Comparison of ENCODE assay signal across 3 cellular contexts in genomic region chr5:73495772-73496346, GRCh38.
TF ChIP-seq lines count a peak whose summit lies in the region.

No MANE protein-coding gene starts in this region.

TF ChIP-seq in SK-N-SH, 30 proteins besides CTCF, POLR2A, EP300 and RAD21 (continued from another document and continues in another):
- TF ChIP-seq, protein P1, sequence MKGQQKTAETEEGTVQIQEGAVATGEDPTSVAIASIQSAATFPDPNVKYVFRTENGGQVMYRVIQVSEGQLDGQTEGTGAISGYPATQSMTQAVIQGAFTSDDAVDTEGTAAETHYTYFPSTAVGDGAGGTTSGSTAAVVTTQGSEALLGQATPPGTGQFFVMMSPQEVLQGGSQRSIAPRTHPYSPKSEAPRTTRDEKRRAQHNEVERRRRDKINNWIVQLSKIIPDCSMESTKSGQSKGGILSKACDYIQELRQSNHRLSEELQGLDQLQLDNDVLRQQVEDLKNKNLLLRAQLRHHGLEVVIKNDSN (IDR thresholded peaks at IDR 0.05; ENCODE audit: borderline replicate concordance, low read depth): no peak
- TF ChIP-seq, protein P2, sequence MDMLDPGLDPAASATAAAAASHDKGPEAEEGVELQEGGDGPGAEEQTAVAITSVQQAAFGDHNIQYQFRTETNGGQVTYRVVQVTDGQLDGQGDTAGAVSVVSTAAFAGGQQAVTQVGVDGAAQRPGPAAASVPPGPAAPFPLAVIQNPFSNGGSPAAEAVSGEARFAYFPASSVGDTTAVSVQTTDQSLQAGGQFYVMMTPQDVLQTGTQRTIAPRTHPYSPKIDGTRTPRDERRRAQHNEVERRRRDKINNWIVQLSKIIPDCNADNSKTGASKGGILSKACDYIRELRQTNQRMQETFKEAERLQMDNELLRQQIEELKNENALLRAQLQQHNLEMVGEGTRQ (IDR thresholded peaks at IDR 0.05; ENCODE audit: borderline replicate concordance, low read depth, low read length): no peak
- TF ChIP-seq YY1 (IDR thresholded peaks at IDR 0.05; ENCODE audit: low read depth) (no peak), ZBTB33 (IDR thresholded peaks at IDR 0.05; ENCODE audit: borderline replicate concordance, low read depth) (no peak), MEF2A (IDR thresholded peaks at IDR 0.05; ENCODE audit: borderline replicate concordance, low read depth) (no peak), SIN3A (IDR thresholded peaks at IDR 0.05; ENCODE audit: borderline replicate concordance, low read depth, low read length) (no peak), NRF1 (IDR thresholded peaks at IDR 0.05; ENCODE audit: low read depth, low read length) (no peak), TEAD4 (IDR thresholded peaks at IDR 0.05; ENCODE audit: borderline replicate concordance, insufficient read depth) (no peak), FOXM1 (IDR thresholded peaks at IDR 0.05; ENCODE audit: low read depth) (no peak), TAF1 (IDR thresholded peaks at IDR 0.05; ENCODE audit: borderline replicate concordance, low read depth, low read length) (no peak)
- TF ChIP-seq, protein P3, sequence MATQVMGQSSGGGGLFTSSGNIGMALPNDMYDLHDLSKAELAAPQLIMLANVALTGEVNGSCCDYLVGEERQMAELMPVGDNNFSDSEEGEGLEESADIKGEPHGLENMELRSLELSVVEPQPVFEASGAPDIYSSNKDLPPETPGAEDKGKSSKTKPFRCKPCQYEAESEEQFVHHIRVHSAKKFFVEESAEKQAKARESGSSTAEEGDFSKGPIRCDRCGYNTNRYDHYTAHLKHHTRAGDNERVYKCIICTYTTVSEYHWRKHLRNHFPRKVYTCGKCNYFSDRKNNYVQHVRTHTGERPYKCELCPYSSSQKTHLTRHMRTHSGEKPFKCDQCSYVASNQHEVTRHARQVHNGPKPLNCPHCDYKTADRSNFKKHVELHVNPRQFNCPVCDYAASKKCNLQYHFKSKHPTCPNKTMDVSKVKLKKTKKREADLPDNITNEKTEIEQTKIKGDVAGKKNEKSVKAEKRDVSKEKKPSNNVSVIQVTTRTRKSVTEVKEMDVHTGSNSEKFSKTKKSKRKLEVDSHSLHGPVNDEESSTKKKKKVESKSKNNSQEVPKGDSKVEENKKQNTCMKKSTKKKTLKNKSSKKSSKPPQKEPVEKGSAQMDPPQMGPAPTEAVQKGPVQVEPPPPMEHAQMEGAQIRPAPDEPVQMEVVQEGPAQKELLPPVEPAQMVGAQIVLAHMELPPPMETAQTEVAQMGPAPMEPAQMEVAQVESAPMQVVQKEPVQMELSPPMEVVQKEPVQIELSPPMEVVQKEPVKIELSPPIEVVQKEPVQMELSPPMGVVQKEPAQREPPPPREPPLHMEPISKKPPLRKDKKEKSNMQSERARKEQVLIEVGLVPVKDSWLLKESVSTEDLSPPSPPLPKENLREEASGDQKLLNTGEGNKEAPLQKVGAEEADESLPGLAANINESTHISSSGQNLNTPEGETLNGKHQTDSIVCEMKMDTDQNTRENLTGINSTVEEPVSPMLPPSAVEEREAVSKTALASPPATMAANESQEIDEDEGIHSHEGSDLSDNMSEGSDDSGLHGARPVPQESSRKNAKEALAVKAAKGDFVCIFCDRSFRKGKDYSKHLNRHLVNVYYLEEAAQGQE (IDR thresholded peaks at IDR 0.05; ENCODE audit: low read depth, low read length): no peak

TF ChIP-seq in SK-N-SH treated with all-trans-retinoic acid at 6 μM for 48 hours, 23 proteins besides CTCF, POLR2A, EP300 and RAD21 (continues in another document):
- TF ChIP-seq ZNF565 (CRISPR knock-in tag; conservative IDR thresholded peaks at IDR 0.05; ENCODE audit: low read depth): no peak
- no peak for TF ChIP-seq CSDC2 (CRISPR knock-in tag; IDR thresholded peaks at IDR 0.05)
- TF ChIP-seq ESRRG (CRISPR knock-in tag; IDR thresholded peaks at IDR 0.05): no peak
- no peak for TF ChIP-seq ISL1 (CRISPR knock-in tag; IDR thresholded peaks at IDR 0.05)
- no peak for TF ChIP-seq BACH2 (CRISPR knock-in tag; IDR thresholded peaks at IDR 0.05; ENCODE audit: borderline replicate concordance)
- TF ChIP-seq ZNF8 (CRISPR knock-in tag; IDR thresholded peaks at IDR 0.05): no peak
- no peak for TF ChIP-seq CREB5 (CRISPR knock-in tag; IDR thresholded peaks at IDR 0.05; ENCODE audit: low read depth)
- no peak for TF ChIP-seq ZC3H10 (CRISPR knock-in tag; IDR thresholded peaks at IDR 0.05)
- TF ChIP-seq ZNF70 (CRISPR knock-in tag; IDR thresholded peaks at IDR 0.05): no peak
- TF ChIP-seq, protein P4, sequence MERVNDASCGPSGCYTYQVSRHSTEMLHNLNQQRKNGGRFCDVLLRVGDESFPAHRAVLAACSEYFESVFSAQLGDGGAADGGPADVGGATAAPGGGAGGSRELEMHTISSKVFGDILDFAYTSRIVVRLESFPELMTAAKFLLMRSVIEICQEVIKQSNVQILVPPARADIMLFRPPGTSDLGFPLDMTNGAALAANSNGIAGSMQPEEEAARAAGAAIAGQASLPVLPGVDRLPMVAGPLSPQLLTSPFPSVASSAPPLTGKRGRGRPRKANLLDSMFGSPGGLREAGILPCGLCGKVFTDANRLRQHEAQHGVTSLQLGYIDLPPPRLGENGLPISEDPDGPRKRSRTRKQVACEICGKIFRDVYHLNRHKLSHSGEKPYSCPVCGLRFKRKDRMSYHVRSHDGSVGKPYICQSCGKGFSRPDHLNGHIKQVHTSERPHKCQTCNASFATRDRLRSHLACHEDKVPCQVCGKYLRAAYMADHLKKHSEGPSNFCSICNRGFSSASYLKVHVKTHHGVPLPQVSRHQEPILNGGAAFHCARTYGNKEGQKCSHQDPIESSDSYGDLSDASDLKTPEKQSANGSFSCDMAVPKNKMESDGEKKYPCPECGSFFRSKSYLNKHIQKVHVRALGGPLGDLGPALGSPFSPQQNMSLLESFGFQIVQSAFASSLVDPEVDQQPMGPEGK (CRISPR knock-in tag; IDR thresholded peaks at IDR 0.05; ENCODE audit: borderline replicate concordance): no peak
- TF ChIP-seq TCF4 (CRISPR knock-in tag; IDR thresholded peaks at IDR 0.05; ENCODE audit: borderline replicate concordance): no peak
- no peak for TF ChIP-seq POU6F1 (CRISPR knock-in tag; IDR thresholded peaks at IDR 0.05; ENCODE audit: borderline replicate concordance, low read depth)
- TF ChIP-seq TOX (CRISPR knock-in tag; IDR thresholded peaks at IDR 0.05; ENCODE audit: borderline replicate concordance): no peak
- TF ChIP-seq CSRNP3 (CRISPR knock-in tag; IDR thresholded peaks at IDR 0.05): no peak
- no peak for TF ChIP-seq SNAI2 (CRISPR knock-in tag; IDR thresholded peaks at IDR 0.05)
- no peak for TF ChIP-seq ARNTL (CRISPR knock-in tag; IDR thresholded peaks at IDR 0.05; ENCODE audit: borderline replicate concordance, low read depth)
- TF ChIP-seq ZFP30 (CRISPR knock-in tag; IDR thresholded peaks at IDR 0.05): no peak
- TF ChIP-seq GLIS3 (CRISPR knock-in tag; IDR thresholded peaks at IDR 0.05): no peak

TF ChIP-seq in K562, 482 proteins besides CTCF, POLR2A, EP300 and RAD21 (continued from another document):
- TF ChIP-seq NONO (IDR thresholded peaks at IDR 0.05; ENCODE audit: low read depth in 2 of 2, low read length in 1 of 2) (no peak), SMARCE1 (IDR thresholded peaks at IDR 0.05) (0 out of 2 replicates have a peak, but pooled peaks have one; percentile 18), MEIS2 (IDR thresholded peaks at IDR 0.05; ENCODE audit: partially characterized antibody) (peak; percentile 13), FOXA3 (CRISPR knock-in tag; conservative IDR thresholded peaks at IDR 0.05 in 1 of 2, IDR thresholded peaks at IDR 0.05 in 1 of 2) (peak in 1 of 2 experiments; percentile 57; a peak in 2 of 4 replicates), EGR1 (conservative IDR thresholded peaks at IDR 0.05) (peak; percentile 51), DPF2 (IDR thresholded peaks at IDR 0.05) (0 out of 2 replicates have a peak, but pooled peaks have one; percentile 22), ZKSCAN8 (CRISPR knock-in tag; IDR thresholded peaks at IDR 0.05) (no peak), ZNF324 (CRISPR knock-in tag; IDR thresholded peaks at IDR 0.05) (no peak), XRCC4 (IDR thresholded peaks at IDR 0.05; ENCODE audit: extremely low read depth, insufficient read depth, insufficient read length) (no peak), POLR2H (tag; IDR thresholded peaks at IDR 0.05; ENCODE audit: low read depth) (no peak)
